9 cellular contexts compared by ENCODE assay signal in genomic region chrX:57528670-57529255, GRCh38.
DNase-seq lines count a peak whose midpoint lies in the region; ATAC-seq and TF ChIP-seq lines count a peak whose summit lies in the region.
"Had no signal": no experiment of that assay in that cellular context is flagged by ENCODE, and none has a peak within 500 bp of the region (broad histone marks: within the 10 kb centered on the region; RNA-seq: fewer than 3 reads in every experiment).

No MANE protein-coding gene starts in this region.

- no peaks in the 10 kb centered on the region for H3K4me1 Mint-ChIP-seq in activated T-helper 17 cell treated with anti-CD3 and anti-CD28 coated beads, Interleukin-2, amount 50 U/mL, for 72 hours
- H3K4me1 Mint-ChIP-seq in naive thymus-derived CD8-positive, alpha-beta T cell = no peaks in the 10 kb centered on the region

- no peaks in the 10 kb centered on the region for H3K27me3 ChIP-seq in right atrium auricular region
- H3K27me3 ChIP-seq: SJSA1 had no signal

- no peaks in the 10 kb centered on the region for H3K4me1 ChIP-seq in right atrium auricular region
- H3K4me1 ChIP-seq: SJSA1 had no signal

- no peak for TF ChIP-seq CTCF in right atrium auricular region (IDR thresholded peaks at IDR 0.05)

- H3K4me3 Mint-ChIP-seq in activated T-helper 17 cell treated with anti-CD3 and anti-CD28 coated beads, Interleukin-2, amount 50 U/mL, for 72 hours = no peak overlapping the region
- H3K4me3 Mint-ChIP-seq in naive thymus-derived CD8-positive, alpha-beta T cell = no peak overlapping the region

- H3K9me3 ChIP-seq in right atrium auricular region = no peaks in the 10 kb centered on the region
- H3K9me3 ChIP-seq: SJSA1 had no signal

- peak; percentile 54 for ATAC-seq in activated T-helper 17 cell treated with anti-CD3 and anti-CD28 coated beads, Interleukin-2, amount 50 U/mL, for 72 hours (replicated peaks)
- peak in 1 of 2 donors; percentile 30 for ATAC-seq in naive thymus-derived CD8-positive, alpha-beta T cell
- no peak for ATAC-seq in GM19324 (IDR thresholded peaks at IDR 0.05; ENCODE audit: low FRiP score, unreplicated experiment)

- H3K4me3 ChIP-seq in right atrium auricular region = no peak overlapping the region
- H3K4me3 ChIP-seq: SJSA1 had no signal

- no peak overlapping the region for H3K27ac Mint-ChIP-seq in activated T-helper 17 cell treated with anti-CD3 and anti-CD28 coated beads, Interleukin-2, amount 50 U/mL, for 72 hours
- H3K27ac Mint-ChIP-seq in naive thymus-derived CD8-positive, alpha-beta T cell = no peak overlapping the region

- no peaks in the 10 kb centered on the region for H3K36me3 ChIP-seq in right atrium auricular region
- H3K36me3 ChIP-seq: SJSA1 had no signal

- H3K27ac ChIP-seq in right atrium auricular region = no peak overlapping the region
- H3K27ac ChIP-seq: SJSA1 had no signal

- POLR2A ChIA-PET in naive thymus-derived CD8-positive, alpha-beta T cell (lab: Charles Lee) = no interaction called here

- no peaks in the 10 kb centered on the region for H3K27me3 Mint-ChIP-seq in activated T-helper 17 cell treated with anti-CD3 and anti-CD28 coated beads, Interleukin-2, amount 50 U/mL, for 72 hours
- peaks cover 0 to 7% (median 0%) of the 10 kb centered on the region in 5 donors for H3K27me3 Mint-ChIP-seq in naive thymus-derived CD8-positive, alpha-beta T cell

- no peaks in the 10 kb centered on the region for H3K9me3 Mint-ChIP-seq in activated T-helper 17 cell treated with anti-CD3 and anti-CD28 coated beads, Interleukin-2, amount 50 U/mL, for 72 hours
- peaks cover 0 to 3% (median 0%) of the 10 kb centered on the region in 9 donors for H3K9me3 Mint-ChIP-seq in naive thymus-derived CD8-positive, alpha-beta T cell

- DNase-seq in DMS 273 (lab: John Stamatoyannopoulos, UW; ENCODE audit: unreplicated experiment) (peak; percentile 32), DMS 273 treated with DMSO at 0.1 percent for 48 hours (lab: John Stamatoyannopoulos, UW) (no peak), HT-29 (ENCODE audit: low spot score) (peak; percentile 58), right atrium auricular region (ENCODE audit: low spot score) (no peak), medulla oblongata (ENCODE audit: extremely low spot score) (no peak)
- DNase-seq in naive thymus-derived CD8-positive, alpha-beta T cell = peak in 6 of 10 donors; percentile 1 to 51 (median 8)

- no peaks in the 10 kb centered on the region for H3K36me3 Mint-ChIP-seq in activated T-helper 17 cell treated with anti-CD3 and anti-CD28 coated beads, Interleukin-2, amount 50 U/mL, for 72 hours (ENCODE audit: low read depth)
- no peaks in the 10 kb centered on the region for H3K36me3 Mint-ChIP-seq in naive thymus-derived CD8-positive, alpha-beta T cell

Comparison
In these comparisons a context has a peak if more than half of its experiments do, and no peak if none do; other contexts are left out.
1. DNase-seq: peak in DMS 273 (single experiment), HT-29 (single experiment) and naive thymus-derived CD8-positive, alpha-beta T cell (6 of 10); none in DMS 273 treated with DMSO at 0.1 percent for 48 hours (single experiment), right atrium auricular region (single experiment) and medulla oblongata (single experiment).